In the genomic region with DNA sequence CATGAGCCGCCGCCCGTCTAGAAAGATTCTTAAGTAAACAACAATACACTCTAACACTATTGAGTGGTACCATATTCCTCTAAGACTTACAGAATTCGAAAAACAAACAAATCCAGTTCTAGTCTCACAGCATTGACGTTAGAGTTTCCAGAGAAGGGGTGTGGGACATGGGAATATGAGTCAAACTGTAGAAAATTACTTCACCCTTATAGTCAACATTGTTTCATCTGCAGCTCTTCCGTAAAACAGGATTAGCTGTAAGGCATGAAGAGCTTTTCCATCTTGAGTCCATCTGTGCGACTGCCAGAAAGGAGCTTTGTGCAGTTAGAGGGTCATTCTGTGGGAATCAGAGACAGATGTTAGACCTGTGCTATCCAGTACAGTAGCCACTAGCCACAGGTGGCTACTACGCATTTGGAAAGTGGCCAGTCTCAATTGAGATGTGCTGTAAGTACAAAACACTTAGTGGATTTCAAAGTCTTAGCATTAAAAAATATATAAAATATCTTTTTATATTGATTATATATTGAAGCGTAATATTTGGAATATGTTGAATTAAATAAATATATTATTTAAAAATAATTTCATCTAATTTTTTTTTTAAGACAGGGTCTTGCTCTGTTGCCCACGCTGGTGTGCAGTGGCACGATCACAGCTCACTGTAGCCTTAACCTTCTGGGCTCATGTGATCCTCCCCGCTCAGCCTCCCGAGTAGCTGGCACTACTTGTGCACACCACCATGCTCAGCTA, we compare ENCODE assay signal across 16 cellular contexts.
A peak's percentile ranks its signal among the peaks of the same experiment; 100 is the strongest.
DNase-seq lines count a peak whose midpoint lies in the region; ATAC-seq, FAIRE-seq and TF ChIP-seq lines count a peak whose summit lies in the region.
"Had no signal": no experiment of that assay in that cellular context is flagged by ENCODE, and none has a peak within 500 bp of the region (broad histone marks: within the 10 kb centered on the region; RNA-seq: fewer than 3 reads in every experiment).

No MANE protein-coding gene starts in this region.

- H3K4me3 Mint-ChIP-seq in GM23338: no peak overlapping the region
- H3K4me3 Mint-ChIP-seq in activated naive CD4-positive, alpha-beta T cell treated with anti-CD3 and anti-CD28 coated beads, Interleukin-2, amount 10 ng/mL, durations not matched to agents 7 days and 5 days: no peak overlapping the region
- H3K4me3 Mint-ChIP-seq: activated CD4-positive, alpha-beta T cell treated with anti-CD3 and anti-CD28 coated beads, Interleukin-2, amount 10 ng/mL, durations not matched to agents 7 days and 5 days; memory B cell; stimulated activated naive CD8-positive, alpha-beta T cell treated with anti-CD3 and anti-CD28 coated beads, Interleukin-15, amount 100 ng/mL, for 72 hours had no signal

- no peaks in the 10 kb centered on the region for H3K27me3 Mint-ChIP-seq in GM23338 (ENCODE audit: insufficient read depth, low read depth, poor library complexity)
- peaks cover 14% of the 10 kb centered on the region for H3K27me3 Mint-ChIP-seq in activated naive CD4-positive, alpha-beta T cell treated with anti-CD3 and anti-CD28 coated beads, Interleukin-2, amount 10 ng/mL, durations not matched to agents 7 days and 5 days
- H3K27me3 Mint-ChIP-seq: stimulated activated naive CD8-positive, alpha-beta T cell treated with anti-CD3 and anti-CD28 coated beads, Interleukin-15, amount 100 ng/mL, for 72 hours had no signal

- no peak for ATAC-seq in GM23338
- no peak for ATAC-seq in HG03432 (IDR thresholded peaks at IDR 0.05; ENCODE audit: unreplicated experiment)

- no peaks in the 10 kb centered on the region for H3K9me3 Mint-ChIP-seq in GM23338
- no peaks in the 10 kb centered on the region for H3K9me3 Mint-ChIP-seq in activated naive CD4-positive, alpha-beta T cell treated with anti-CD3 and anti-CD28 coated beads, Interleukin-2, amount 10 ng/mL, durations not matched to agents 7 days and 5 days
- H3K9me3 Mint-ChIP-seq: activated CD4-positive, alpha-beta T cell treated with anti-CD3 and anti-CD28 coated beads, Interleukin-2, amount 10 ng/mL, durations not matched to agents 7 days and 5 days; memory B cell; stimulated activated naive CD8-positive, alpha-beta T cell treated with anti-CD3 and anti-CD28 coated beads, Interleukin-15, amount 100 ng/mL, for 72 hours had no signal

- TF ChIP-seq CTCF in AG04449 (IDR thresholded peaks at IDR 0.05; ENCODE audit: insufficient read depth, low read length, missing control alignments) (no peak), GM23338 (conservative IDR thresholded peaks at IDR 0.05; ENCODE audit: low read depth in 2 of 2) (no peak), hepatocyte (IDR thresholded peaks at IDR 0.05; ENCODE audit: poor library complexity) (no peak)

- H3K36me3 ChIP-seq in GM23338 (ENCODE audit: insufficient read depth): no peaks in the 10 kb centered on the region
- H3K36me3 ChIP-seq in hepatocyte (replicated peaks; ENCODE audit: insufficient read depth, low read depth): no peaks in the 10 kb centered on the region
- H3K36me3 ChIP-seq: adrenal gland, BE2C, colonic mucosa had no signal

- H3K9me3 ChIP-seq in hepatocyte (ENCODE audit: low read depth): no peaks in the 10 kb centered on the region
- H3K9me3 ChIP-seq: adrenal gland, BE2C, colonic mucosa had no signal

- CTCF ChIA-PET in AG04449 (lab: Yijun Ruan, JAX): interaction anchor here (0.8 to 10.2 kb wide), 21 partner anchors 10 to 1010 kb away, joined by 3 to 399 read pairs (median 5); a partner anchor contains a TSS
- CTCF ChIA-PET in activated naive CD4-positive, alpha-beta T cell treated with anti-CD3 and anti-CD28 coated beads, Interleukin-2, amount 10 ng/mL, durations not matched to agents 7 days and 5 days (lab: Charles Lee): interaction anchor here (0.6 to 6.8 kb wide), 15 partner anchors 9 to 599 kb away, joined by 3 to 136 read pairs (median 14); a partner anchor contains a TSS

- H3K27me3 ChIP-seq in GM23338 (ENCODE audit: insufficient read depth) (no peaks in the 10 kb centered on the region), hepatocyte (no peaks in the 10 kb centered on the region)
- H3K27me3 ChIP-seq: colonic mucosa had no signal

- H3K4me3 ChIP-seq in AG04449 (ENCODE audit: low read depth, low read length) (no peak overlapping the region), GM23338 (no peak overlapping the region), hepatocyte (no peak overlapping the region)
- H3K4me3 ChIP-seq: adrenal gland, colonic mucosa, GM12878 had no signal

- H3K4me2 ChIP-seq in GM23338 (no peak overlapping the region), hepatocyte (no peak overlapping the region)

- H3K27ac ChIP-seq in GM23338 (ENCODE audit: low read depth): no peak overlapping the region
- no peak overlapping the region for H3K27ac ChIP-seq in hepatocyte
- H3K27ac ChIP-seq: adrenal gland, colonic mucosa had no signal

- peak; percentile 63 for DNase-seq in AG04449 (ENCODE audit: low read depth, low spot score)
- no peak for DNase-seq in GM23338 (ENCODE audit: low spot score)
- peak; percentile 15 for DNase-seq in amniotic stem cell (lab: John Stamatoyannopoulos, UW)
- DNase-seq in hepatocyte (ENCODE audit: low spot score): peak; percentile 16
- DNase-seq in effector CD4-positive, alpha-beta T cell: no peak
- DNase-seq in GM12891 (ENCODE audit: insufficient read length, low spot score): no peak
- DNase-seq in activated naive CD4-positive, alpha-beta T cell treated with anti-CD3 and anti-CD28 coated beads, Interleukin-2, amount 10 ng/mL, durations not matched to agents 7 days and 5 days: no peak
- DNase-seq: DMS79 had no signal

- H3K4me1 ChIP-seq in GM23338 (ENCODE audit: insufficient read depth): no peaks in the 10 kb centered on the region
- H3K4me1 ChIP-seq in hepatocyte (ENCODE audit: insufficient read depth): no peaks in the 10 kb centered on the region
- H3K4me1 ChIP-seq: adrenal gland, BE2C had no signal

- no peaks in the 10 kb centered on the region for H3F3A ChIP-seq in GM23338 (replicated peaks; ENCODE audit: low read depth)

- no peaks in the 10 kb centered on the region for H3K4me1 Mint-ChIP-seq in GM23338
- H3K4me1 Mint-ChIP-seq in activated naive CD4-positive, alpha-beta T cell treated with anti-CD3 and anti-CD28 coated beads, Interleukin-2, amount 10 ng/mL, durations not matched to agents 7 days and 5 days: peaks cover 44% of the 10 kb centered on the region

- H3K36me3 Mint-ChIP-seq in GM23338 (ENCODE audit: low read depth): no peaks in the 10 kb centered on the region
- H3K36me3 Mint-ChIP-seq in activated naive CD4-positive, alpha-beta T cell treated with anti-CD3 and anti-CD28 coated beads, Interleukin-2, amount 10 ng/mL, durations not matched to agents 7 days and 5 days: no peaks in the 10 kb centered on the region
- H3K36me3 Mint-ChIP-seq: memory B cell had no signal

- 69% methylated on average over 13 of the region's 13 CpGs for WGBS in hepatocyte (ENCODE audit: low lambda C conversion rate, missing lambda C conversion rate)

- POLR2A ChIA-PET in AG04449 (lab: Yijun Ruan, JAX): no interaction called here

- no peak overlapping the region for H3K27ac Mint-ChIP-seq in GM23338
- H3K27ac Mint-ChIP-seq in activated naive CD4-positive, alpha-beta T cell treated with anti-CD3 and anti-CD28 coated beads, Interleukin-2, amount 10 ng/mL, durations not matched to agents 7 days and 5 days: no peak overlapping the region
- H3K27ac Mint-ChIP-seq: activated CD4-positive, alpha-beta T cell treated with anti-CD3 and anti-CD28 coated beads, Interleukin-2, amount 10 ng/mL, durations not matched to agents 7 days and 5 days; memory B cell; stimulated activated naive CD8-positive, alpha-beta T cell treated with anti-CD3 and anti-CD28 coated beads, Interleukin-15, amount 100 ng/mL, for 72 hours had no signal

- no peak for FAIRE-seq in GM12891 (lab: Jason Lieb, UNC)

- 0 out of 2 replicates have a peak, but pooled peaks cover 3% of the 10 kb centered on the region for H3K9me2 ChIP-seq in GM23338 (ENCODE audit: insufficient read depth)
- no peaks in the 10 kb centered on the region for H3K9me2 ChIP-seq in hepatocyte (replicated peaks; ENCODE audit: insufficient read depth)

- no peak for TF ChIP-seq POLR2A in GM12891 (IDR thresholded peaks at IDR 0.05; ENCODE audit: low read depth, low read length)

- H3K79me2 ChIP-seq in GM23338 (replicated peaks; ENCODE audit: insufficient read depth) (no peaks in the 10 kb centered on the region), hepatocyte (no peaks in the 10 kb centered on the region)

- H4K20me1 ChIP-seq in GM23338 (replicated peaks; ENCODE audit: insufficient read depth) (no peaks in the 10 kb centered on the region), hepatocyte (ENCODE audit: insufficient read depth, poor library complexity, severe bottlenecking) (no peaks in the 10 kb centered on the region)

- peak overlapping the region; percentile 5; the same call in 1 of the 2 replicates for H2AFZ ChIP-seq in GM23338
- H2AFZ ChIP-seq in hepatocyte: no peak overlapping the region

TF ChIP-seq in GM23338, 12 proteins besides CTCF, POLR2A, EP300 and RAD21 (continues in another document):
- TF ChIP-seq CREB1 (CRISPR knock-in tag; IDR thresholded peaks at IDR 0.05; ENCODE audit: low read depth) (no peak), ZNF114 (CRISPR knock-in tag; IDR thresholded peaks at IDR 0.05) (no peak), JUNB (IDR thresholded peaks at IDR 0.05; ENCODE audit: unreplicated experiment) (no peak), EZH2phosphoT487 (IDR thresholded peaks at IDR 0.05; ENCODE audit: unreplicated experiment) (no peak)

TF ChIP-seq in GM12891, 5 proteins besides CTCF, POLR2A, EP300 and RAD21:
- TF ChIP-seq TAF1 (IDR thresholded peaks at IDR 0.05; ENCODE audit: low read depth, low read length): no peak
- TF ChIP-seq SPI1 (IDR thresholded peaks at IDR 0.05; ENCODE audit: low read depth, low read length): no peak
- no peak for TF ChIP-seq POLR2AphosphoS5 (IDR thresholded peaks at IDR 0.05; ENCODE audit: low read depth, low read length)
- TF ChIP-seq PAX5 (IDR thresholded peaks at IDR 0.05; ENCODE audit: insufficient read depth, low read length, severe bottlenecking): no peak
- no peak for TF ChIP-seq POU2F2 (IDR thresholded peaks at IDR 0.05; ENCODE audit: low read depth, low read length)

Comparison
In these comparisons a context has a peak if more than half of its experiments do, and no peak if none do; other contexts are left out.
1. DNase-seq: peak in AG04449 (single experiment), amniotic stem cell (single experiment) and hepatocyte (single experiment); none in GM23338 (single experiment), effector CD4-positive, alpha-beta T cell (single experiment), GM12891 (single experiment) and activated naive CD4-positive, alpha-beta T cell treated with anti-CD3 and anti-CD28 coated beads, Interleukin-2, amount 10 ng/mL, durations not matched to agents 7 days and 5 days (single experiment).